In genomic region chr14:104085889-104086201, GRCh38 we compare ENCODE assay signal across 19 cellular contexts. TPM values are rescaled to one million over a fixed set of nuclear protein-coding genes. Genes with fewer than 3 reads are reported as not detected.
DNase-seq lines count a peak whose midpoint lies in the region; ATAC-seq, FAIRE-seq and TF ChIP-seq lines count a peak whose summit lies in the region.
"Had no signal": no experiment of that assay in that cellular context is flagged by ENCODE, and none has a peak within 500 bp of the region (broad histone marks: within the 10 kb centered on the region; RNA-seq: fewer than 3 reads in every experiment).

No MANE protein-coding gene starts in this region.

- H3K27me3 Mint-ChIP-seq in activated T-cell treated with anti-CD3 and anti-CD28 coated beads, Interleukin-2, amount 50 U/mL, for 4 hours (ENCODE audit: low read depth) = peaks cover 22% of the 10 kb centered on the region

- no peak for FAIRE-seq in GM12892 (lab: Jason Lieb, UNC)
- FAIRE-seq: islet of Langerhans, TTC549 had no signal

- no peak overlapping the region for H2AFZ ChIP-seq in smooth muscle cell (ENCODE audit: low read depth)

- no peaks in the 10 kb centered on the region for H3F3A ChIP-seq in smooth muscle cell (ENCODE audit: low read depth)

- peaks cover 14% of the 10 kb centered on the region for H3K27me3 ChIP-seq in RWPE2 (ENCODE audit: insufficient read depth, poor library complexity, severe bottlenecking)
- no peaks in the 10 kb centered on the region for H3K27me3 ChIP-seq in smooth muscle cell (ENCODE audit: low read depth)

- H3K9me3 Mint-ChIP-seq in activated T-cell treated with anti-CD3 and anti-CD28 coated beads, Interleukin-2, amount 50 U/mL, for 4 hours = no peaks in the 10 kb centered on the region
- H3K9me3 Mint-ChIP-seq: activated naive CD4-positive, alpha-beta T cell treated with anti-CD3 and anti-CD28 coated beads, Interleukin-2, amount 50 U/mL, for 24 hours had no signal

- TF ChIP-seq CTCF in RWPE2 (IDR thresholded peaks at IDR 0.05; ENCODE audit: poor library complexity, severe bottlenecking) (no peak), smooth muscle cell (IDR thresholded peaks at IDR 0.05; ENCODE audit: borderline replicate concordance, insufficient read depth, poor library complexity, severe bottlenecking) (no peak)

- H3K9ac ChIP-seq in smooth muscle cell (ENCODE audit: low read depth) = no peak overlapping the region
- H3K9ac ChIP-seq: KMS-11 had no signal

- TF ChIP-seq POLR2A in GM12892 (IDR thresholded peaks at IDR 0.05; ENCODE audit: low read depth, low read length) = no peak

- H3K9me3 ChIP-seq in RWPE2 (ENCODE audit: severe bottlenecking) (no peaks in the 10 kb centered on the region), iPS-18c (ENCODE audit: control insufficient read depth, insufficient read depth, low read length) (peaks cover 3% of the 10 kb centered on the region), smooth muscle cell (replicated peaks; ENCODE audit: low read depth) (no peaks in the 10 kb centered on the region)
- H3K9me3 ChIP-seq: mucosa of descending colon had no signal

- peak overlapping the region; percentile 82 for H3K4me2 ChIP-seq in smooth muscle cell
- H3K4me2 ChIP-seq: KMS-11 had no signal

- ATAC-seq in RWPE2 (ENCODE audit: low read depth) (no peak), GM21526 (IDR thresholded peaks at IDR 0.05; ENCODE audit: low FRiP score, unreplicated experiment) (no peak)
- ATAC-seq in activated T-cell treated with anti-CD3 and anti-CD28 coated beads, Interleukin-2, amount 50 U/mL, for 4 hours = no peak

- 34% methylated on average over 14 of the region's 29 CpGs for WGBS in smooth muscle cell (ENCODE audit: low lambda C conversion rate)

- H3K4me1 Mint-ChIP-seq in activated T-cell treated with anti-CD3 and anti-CD28 coated beads, Interleukin-2, amount 50 U/mL, for 4 hours (ENCODE audit: low read depth) = peaks cover 2% of the 10 kb centered on the region

- H3K36me3 Mint-ChIP-seq in activated T-cell treated with anti-CD3 and anti-CD28 coated beads, Interleukin-2, amount 50 U/mL, for 4 hours (ENCODE audit: insufficient read depth) = no peaks in the 10 kb centered on the region
- H3K36me3 Mint-ChIP-seq: activated naive CD4-positive, alpha-beta T cell treated with anti-CD3 and anti-CD28 coated beads, Interleukin-2, amount 50 U/mL, for 24 hours had no signal

- DNase-seq in GM12892 (ENCODE audit: insufficient read length) (peak; percentile 19), RWPE2 (ENCODE audit: low spot score) (peak; percentile 71), smooth muscle cell (lab: John Stamatoyannopoulos, UW; ENCODE audit: unreplicated experiment) (no peak), NCI-H187 treated with DMSO at 0.1 percent for 48 hours (lab: John Stamatoyannopoulos, UW) (no peak)
- DNase-seq in activated T-cell treated with anti-CD3 and anti-CD28 coated beads, Interleukin-2, amount 50 U/mL, for 4 hours = no peak
- DNase-seq: activated CD4-positive, alpha-beta T cell treated with anti-CD3 and anti-CD28 coated beads, Interleukin-2, amount 50 U/mL, for 1 hour; AML-193; COR-L47; EL; NCI-H1092 treated with DMSO at 0.1 percent for 48 hours; NCI-H774 had no signal

- H3K4me3 ChIP-seq in RWPE2 (ENCODE audit: severe bottlenecking) (no peak overlapping the region), iPS-18c (ENCODE audit: insufficient read depth, low read depth, low read length) (peak overlapping the region; percentile 40; the same call in 1 of the 2 replicates), smooth muscle cell (peak overlapping the region; percentile 46)
- H3K4me3 ChIP-seq: mucosa of descending colon had no signal

- no peaks in the 10 kb centered on the region for H3K79me2 ChIP-seq in smooth muscle cell (ENCODE audit: low read depth)

- H3K4me1 ChIP-seq in RWPE2 (ENCODE audit: insufficient read depth, poor library complexity, severe bottlenecking) = no peaks in the 10 kb centered on the region
- peaks cover 3% of the 10 kb centered on the region for H3K4me1 ChIP-seq in smooth muscle cell (ENCODE audit: low read depth)

- no peak overlapping the region for H3K27ac ChIP-seq in RWPE2 (ENCODE audit: poor library complexity, severe bottlenecking)
- no peak overlapping the region for H3K27ac ChIP-seq in smooth muscle cell (ENCODE audit: low read depth)
- H3K27ac ChIP-seq: HL-60, KMS-11 had no signal

- no peaks in the 10 kb centered on the region for H4K20me1 ChIP-seq in smooth muscle cell (ENCODE audit: low read depth)

- no peak overlapping the region for H3K4me3 Mint-ChIP-seq in activated T-cell treated with anti-CD3 and anti-CD28 coated beads, Interleukin-2, amount 50 U/mL, for 4 hours
- H3K4me3 Mint-ChIP-seq: activated naive CD4-positive, alpha-beta T cell treated with anti-CD3 and anti-CD28 coated beads, Interleukin-2, amount 50 U/mL, for 24 hours had no signal

- H3K36me3 ChIP-seq in RWPE2 (ENCODE audit: low read depth) (no peaks in the 10 kb centered on the region), smooth muscle cell (ENCODE audit: low read depth) (no peaks in the 10 kb centered on the region)

RNA-seq across cellular contexts. Expression of gene ASPG, which starts 0.3 kb away (rescaled TPM):
- not detected for polyA plus RNA-seq in GM12892 (2012; ENCODE audit: missing spikeins)
- total RNA-seq in smooth muscle cell = 0.18 and 0.49 TPM in 2 replicates
- polyA plus RNA-seq in smooth muscle cell = 0.47 and 1.2 TPM in 2 replicates
- under 1 TPM in 1 of 3 donors, not detected in 2; 0.19 TPM for total RNA-seq in activated T-cell treated with anti-CD3 and anti-CD28 coated beads, Interleukin-2, amount 50 U/mL, for 4 hours

RNA-seq across cellular contexts. Expression of gene KIF26A, which starts 52.5 kb away (rescaled TPM):
- polyA plus RNA-seq in GM12892 (2012; ENCODE audit: missing spikeins) = not detected
- 4.4 and 5.9 TPM in 2 replicates for total RNA-seq in smooth muscle cell
- 4.0 and 4.4 TPM in 2 replicates for polyA plus RNA-seq in smooth muscle cell
- total RNA-seq in activated T-cell treated with anti-CD3 and anti-CD28 coated beads, Interleukin-2, amount 50 U/mL, for 4 hours = under 1 TPM; 0.24 to 0.86 (median 0.40) TPM

Comparison
In these comparisons a context has a peak if more than half of its experiments do, and no peak if none do; other contexts are left out.
1. DNase-seq: peak in GM12892 (single experiment) and RWPE2 (single experiment); none in smooth muscle cell (single experiment), NCI-H187 treated with DMSO at 0.1 percent for 48 hours (single experiment) and activated T-cell treated with anti-CD3 and anti-CD28 coated beads, Interleukin-2, amount 50 U/mL, for 4 hours (single experiment).